Comparison of ENCODE assay signal across 25 cellular contexts in the genomic region with DNA sequence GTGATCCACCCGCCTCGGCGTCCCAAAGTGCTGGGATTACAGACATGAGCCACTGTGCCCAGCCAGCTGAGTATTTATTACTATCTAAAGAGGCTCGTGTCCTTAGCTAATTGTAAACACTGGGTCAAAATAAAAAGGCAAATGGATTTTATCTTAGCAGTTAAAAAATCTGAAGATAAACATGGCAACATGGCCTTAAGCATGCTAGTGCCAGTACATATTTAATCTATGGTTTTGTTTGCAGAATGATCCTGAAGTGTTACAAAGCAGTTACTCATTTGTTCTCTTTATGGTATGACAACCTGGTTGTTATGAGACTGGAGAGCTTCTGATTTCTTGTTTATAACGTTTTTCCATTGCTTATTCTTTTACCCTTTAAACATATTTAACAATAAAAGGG. TPM values are rescaled to one million over a fixed set of nuclear protein-coding genes. Genes with fewer than 3 reads are reported as not detected.
DNase-seq lines count a peak whose midpoint lies in the region; ATAC-seq lines count a peak whose summit lies in the region.
"Had no signal": no experiment of that assay in that cellular context is flagged by ENCODE, and none has a peak within 500 bp of the region (broad histone marks: within the 10 kb centered on the region; RNA-seq: fewer than 3 reads in every experiment).

No MANE protein-coding gene starts in this region.

- H3K4me3 ChIP-seq in skeletal muscle satellite cell (ENCODE audit: low read length) = no peak overlapping the region
- H3K4me3 ChIP-seq: pancreas, spleen had no signal

- in situ Hi-C loops in ACHN (cut with HindIII; ENCODE audit: low pct_ligation_motif_present, low pct_unique_long_range_greater_than_20kb, low sequenced_read_pairs) = no loop called here

- DNase-seq in amniotic epithelial cell (ENCODE audit: low read depth) (peak; percentile 33), fibroblast of peridontal ligament (ENCODE audit: extremely low read depth) (peak; percentile 43), ACHN (no peak), NCI-H69 (lab: John Stamatoyannopoulos, UW) (no peak), GM19240 (ENCODE audit: insufficient read length, low spot score) (no peak)
- DNase-seq: activated CD4-positive, alpha-beta T cell treated with anti-CD3 and anti-CD28 coated beads for 48 hours; activated effector memory CD4-positive, alpha-beta T cell treated with Interleukin-2 at 50 U/mL for 16 hours; amniotic stem cell; Calu3; cerebellar nuclear complex; effector memory CD8-positive, alpha-beta T cell; H9; islet precursor cell; MM.1S; naive thymus-derived CD8-positive, alpha-beta T cell; NCI-H1436 treated with DMSO at 0.1 percent for 48 hours; NCI-H2171 treated with DMSO at 0.1 percent for 48 hours; pancreas; spleen; stimulated activated CD4-positive, alpha-beta T cell treated with anti-CD3 and anti-CD28 coated beads, Interleukin-4, amount 100 ng/mL, for 4 hours; substantia nigra had no signal

- H3K4me2 ChIP-seq in skeletal muscle satellite cell (ENCODE audit: low read length) = no peak overlapping the region

- H3K4me1 ChIP-seq in skeletal muscle satellite cell (ENCODE audit: control insufficient read depth, insufficient read depth, low read length) = peaks cover 55% of the 10 kb centered on the region

- no peaks in the 10 kb centered on the region for H3K27me3 ChIP-seq in skeletal muscle satellite cell (ENCODE audit: control insufficient read depth, insufficient read depth, low read length)
- H3K27me3 ChIP-seq: pancreas, spleen had no signal

- H3K9ac ChIP-seq in skeletal muscle satellite cell (ENCODE audit: low read depth, low read length) = peak overlapping the region; percentile 66

- no peaks in the 10 kb centered on the region for H3K9me3 ChIP-seq in skeletal muscle satellite cell (replicated peaks; ENCODE audit: low read length)
- H3K9me3 ChIP-seq: pancreas, spleen had no signal

- ATAC-seq in HG03135 (IDR thresholded peaks at IDR 0.05; ENCODE audit: unreplicated experiment) = no peak
- ATAC-seq: effector memory CD8-positive, alpha-beta T cell; naive thymus-derived CD8-positive, alpha-beta T cell; pancreas; Right ventricle myocardium inferior had no signal

- H3K36me3 ChIP-seq in skeletal muscle satellite cell (ENCODE audit: insufficient read depth, low read length) = no peaks in the 10 kb centered on the region
- H3K36me3 ChIP-seq: pancreas, spleen had no signal

RNA-seq across cellular contexts. Expression of gene KIAA0408, which starts 3.9 kb away (rescaled TPM):
- total RNA-seq in skeletal muscle satellite cell (2012; rRNA removed) = 2.0 TPM in 2 replicates
- total RNA-seq: G401 had no signal

Comparison
In these comparisons a context has a peak if more than half of its experiments do, and no peak if none do; other contexts are left out.
1. DNase-seq: peak in amniotic epithelial cell (single experiment) and fibroblast of peridontal ligament (single experiment); none in ACHN (single experiment), NCI-H69 (single experiment) and GM19240 (single experiment).